Comparison of ENCODE assay signal across 1 cellular context in the genomic region with DNA sequence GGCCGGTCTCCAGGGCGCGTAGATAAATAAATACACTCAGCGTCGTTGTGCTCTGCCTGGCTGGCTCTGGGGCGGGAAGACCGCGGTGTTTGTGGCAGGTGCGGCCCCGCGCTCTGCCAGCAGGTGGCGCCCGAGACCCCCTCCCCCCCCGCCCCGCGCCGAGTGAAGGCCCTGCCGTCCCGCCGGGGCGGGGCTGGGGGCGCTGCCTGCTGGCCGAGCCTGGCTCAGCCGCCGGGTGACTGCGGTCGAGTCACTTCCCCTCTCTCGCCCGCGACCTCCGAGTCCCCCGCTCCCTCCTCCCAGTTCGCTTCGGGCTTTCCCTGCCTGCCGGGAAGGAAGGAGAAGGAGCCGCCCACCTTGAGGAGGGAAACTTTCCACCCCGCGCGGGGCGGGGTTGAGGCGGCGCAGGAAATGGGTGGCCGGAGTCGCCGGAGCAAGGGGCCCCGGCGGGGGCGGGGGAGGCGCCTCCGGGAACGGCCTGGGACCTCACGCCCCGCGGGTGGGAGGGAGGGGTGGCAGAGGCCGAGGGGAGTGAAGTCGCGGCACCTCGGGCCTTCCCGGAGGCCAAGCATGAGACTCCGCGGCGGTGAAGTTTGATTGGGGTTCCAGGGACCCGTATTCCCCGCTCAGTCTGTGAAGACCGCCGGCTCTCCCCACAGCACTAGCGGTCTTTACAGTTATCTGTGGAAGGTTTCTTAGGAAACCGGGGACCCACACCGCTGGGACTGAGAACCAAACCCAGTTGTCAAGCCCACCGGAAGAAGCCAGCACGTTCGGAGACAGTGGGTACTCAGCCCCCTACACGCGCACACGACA.
A peak's percentile ranks its signal among the peaks of the same experiment; 100 is the strongest.
TF ChIP-seq lines count a peak whose summit lies in the region.

No MANE protein-coding gene starts in this region.

TF ChIP-seq in HepG2, 621 proteins besides CTCF, POLR2A, EP300 and RAD21 (continued from another document and continues in another):
- TF ChIP-seq KLF13 (CRISPR knock-in tag; IDR thresholded peaks at IDR 0.05), result no peak
- TF ChIP-seq HMGA1 (CRISPR knock-in tag; conservative IDR thresholded peaks at IDR 0.05), result no peak
- TF ChIP-seq ZNF598 (CRISPR knock-in tag; IDR thresholded peaks at IDR 0.05; ENCODE audit: borderline replicate concordance), result peak; percentile 67; the same call in 1 of the 2 replicates
- no peak for TF ChIP-seq ZNF337 (CRISPR knock-in tag; IDR thresholded peaks at IDR 0.05; ENCODE audit: borderline replicate concordance, low read depth)
- TF ChIP-seq, protein P1, sequence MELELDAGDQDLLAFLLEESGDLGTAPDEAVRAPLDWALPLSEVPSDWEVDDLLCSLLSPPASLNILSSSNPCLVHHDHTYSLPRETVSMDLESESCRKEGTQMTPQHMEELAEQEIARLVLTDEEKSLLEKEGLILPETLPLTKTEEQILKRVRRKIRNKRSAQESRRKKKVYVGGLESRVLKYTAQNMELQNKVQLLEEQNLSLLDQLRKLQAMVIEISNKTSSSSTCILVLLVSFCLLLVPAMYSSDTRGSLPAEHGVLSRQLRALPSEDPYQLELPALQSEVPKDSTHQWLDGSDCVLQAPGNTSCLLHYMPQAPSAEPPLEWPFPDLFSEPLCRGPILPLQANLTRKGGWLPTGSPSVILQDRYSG (CRISPR knock-in tag; IDR thresholded peaks at IDR 0.05), result no peak
- no peak; the same call in 1 of the 2 replicates for TF ChIP-seq ISL2 (CRISPR knock-in tag; IDR thresholded peaks at IDR 0.05)
- TF ChIP-seq, protein P2, sequence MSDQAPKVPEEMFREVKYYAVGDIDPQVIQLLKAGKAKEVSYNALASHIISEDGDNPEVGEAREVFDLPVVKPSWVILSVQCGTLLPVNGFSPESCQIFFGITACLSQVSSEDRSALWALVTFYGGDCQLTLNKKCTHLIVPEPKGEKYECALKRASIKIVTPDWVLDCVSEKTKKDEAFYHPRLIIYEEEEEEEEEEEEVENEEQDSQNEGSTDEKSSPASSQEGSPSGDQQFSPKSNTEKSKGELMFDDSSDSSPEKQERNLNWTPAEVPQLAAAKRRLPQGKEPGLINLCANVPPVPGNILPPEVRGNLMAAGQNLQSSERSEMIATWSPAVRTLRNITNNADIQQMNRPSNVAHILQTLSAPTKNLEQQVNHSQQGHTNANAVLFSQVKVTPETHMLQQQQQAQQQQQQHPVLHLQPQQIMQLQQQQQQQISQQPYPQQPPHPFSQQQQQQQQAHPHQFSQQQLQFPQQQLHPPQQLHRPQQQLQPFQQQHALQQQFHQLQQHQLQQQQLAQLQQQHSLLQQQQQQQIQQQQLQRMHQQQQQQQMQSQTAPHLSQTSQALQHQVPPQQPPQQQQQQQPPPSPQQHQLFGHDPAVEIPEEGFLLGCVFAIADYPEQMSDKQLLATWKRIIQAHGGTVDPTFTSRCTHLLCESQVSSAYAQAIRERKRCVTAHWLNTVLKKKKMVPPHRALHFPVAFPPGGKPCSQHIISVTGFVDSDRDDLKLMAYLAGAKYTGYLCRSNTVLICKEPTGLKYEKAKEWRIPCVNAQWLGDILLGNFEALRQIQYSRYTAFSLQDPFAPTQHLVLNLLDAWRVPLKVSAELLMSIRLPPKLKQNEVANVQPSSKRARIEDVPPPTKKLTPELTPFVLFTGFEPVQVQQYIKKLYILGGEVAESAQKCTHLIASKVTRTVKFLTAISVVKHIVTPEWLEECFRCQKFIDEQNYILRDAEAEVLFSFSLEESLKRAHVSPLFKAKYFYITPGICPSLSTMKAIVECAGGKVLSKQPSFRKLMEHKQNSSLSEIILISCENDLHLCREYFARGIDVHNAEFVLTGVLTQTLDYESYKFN (CRISPR knock-in tag; conservative IDR thresholded peaks at IDR 0.05), result peak; percentile 24; the same call in 1 of the 2 replicates
- no peak for TF ChIP-seq REL (CRISPR knock-in tag; conservative IDR thresholded peaks at IDR 0.05)
- no peak for TF ChIP-seq SP2 (CRISPR knock-in tag; IDR thresholded peaks at IDR 0.05)
- TF ChIP-seq ZFYVE20 (CRISPR knock-in tag; IDR thresholded peaks at IDR 0.05; ENCODE audit: borderline replicate concordance, low read depth), result no peak
- no peak for TF ChIP-seq ZNF780A (CRISPR knock-in tag; IDR thresholded peaks at IDR 0.05)
- TF ChIP-seq, protein P3, sequence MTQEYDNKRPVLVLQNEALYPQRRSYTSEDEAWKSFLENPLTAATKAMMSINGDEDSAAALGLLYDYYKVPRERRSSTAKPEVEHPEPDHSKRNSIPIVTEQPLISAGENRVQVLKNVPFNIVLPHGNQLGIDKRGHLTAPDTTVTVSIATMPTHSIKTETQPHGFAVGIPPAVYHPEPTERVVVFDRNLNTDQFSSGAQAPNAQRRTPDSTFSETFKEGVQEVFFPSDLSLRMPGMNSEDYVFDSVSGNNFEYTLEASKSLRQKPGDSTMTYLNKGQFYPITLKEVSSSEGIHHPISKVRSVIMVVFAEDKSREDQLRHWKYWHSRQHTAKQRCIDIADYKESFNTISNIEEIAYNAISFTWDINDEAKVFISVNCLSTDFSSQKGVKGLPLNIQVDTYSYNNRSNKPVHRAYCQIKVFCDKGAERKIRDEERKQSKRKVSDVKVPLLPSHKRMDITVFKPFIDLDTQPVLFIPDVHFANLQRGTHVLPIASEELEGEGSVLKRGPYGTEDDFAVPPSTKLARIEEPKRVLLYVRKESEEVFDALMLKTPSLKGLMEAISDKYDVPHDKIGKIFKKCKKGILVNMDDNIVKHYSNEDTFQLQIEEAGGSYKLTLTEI (CRISPR knock-in tag; conservative IDR thresholded peaks at IDR 0.05), result no peak
- peak; percentile 24; the same call in 1 of the 2 replicates for TF ChIP-seq MED1 (CRISPR knock-in tag; IDR thresholded peaks at IDR 0.05)
- TF ChIP-seq ZNF558 (CRISPR knock-in tag; IDR thresholded peaks at IDR 0.05; ENCODE audit: borderline replicate concordance), result no peak
- TF ChIP-seq LCORL (IDR thresholded peaks at IDR 0.05), result no peak
- peak; percentile 43; the same call in 1 of the 2 replicates for TF ChIP-seq LCORL (CRISPR knock-in tag; IDR thresholded peaks at IDR 0.05)
- TF ChIP-seq, protein P4, sequence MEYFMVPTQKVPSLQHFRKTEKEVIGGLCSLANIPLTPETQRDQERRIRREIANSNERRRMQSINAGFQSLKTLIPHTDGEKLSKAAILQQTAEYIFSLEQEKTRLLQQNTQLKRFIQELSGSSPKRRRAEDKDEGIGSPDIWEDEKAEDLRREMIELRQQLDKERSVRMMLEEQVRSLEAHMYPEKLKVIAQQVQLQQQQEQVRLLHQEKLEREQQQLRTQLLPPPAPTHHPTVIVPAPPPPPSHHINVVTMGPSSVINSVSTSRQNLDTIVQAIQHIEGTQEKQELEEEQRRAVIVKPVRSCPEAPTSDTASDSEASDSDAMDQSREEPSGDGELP (IDR thresholded peaks at IDR 0.05; ENCODE audit: borderline replicate concordance, low read depth), result no peak; the same call in 1 of the 2 replicates
- TF ChIP-seq ZNF563 (CRISPR knock-in tag; IDR thresholded peaks at IDR 0.05), result no peak
- TF ChIP-seq AGO2 (optimal IDR thresholded peaks at IDR 0.05; ENCODE audit: low read depth, low read length), result peak; percentile 69
- TF ChIP-seq ZNF546 (CRISPR knock-in tag; conservative IDR thresholded peaks at IDR 0.05), result no peak
- TF ChIP-seq, protein P5, sequence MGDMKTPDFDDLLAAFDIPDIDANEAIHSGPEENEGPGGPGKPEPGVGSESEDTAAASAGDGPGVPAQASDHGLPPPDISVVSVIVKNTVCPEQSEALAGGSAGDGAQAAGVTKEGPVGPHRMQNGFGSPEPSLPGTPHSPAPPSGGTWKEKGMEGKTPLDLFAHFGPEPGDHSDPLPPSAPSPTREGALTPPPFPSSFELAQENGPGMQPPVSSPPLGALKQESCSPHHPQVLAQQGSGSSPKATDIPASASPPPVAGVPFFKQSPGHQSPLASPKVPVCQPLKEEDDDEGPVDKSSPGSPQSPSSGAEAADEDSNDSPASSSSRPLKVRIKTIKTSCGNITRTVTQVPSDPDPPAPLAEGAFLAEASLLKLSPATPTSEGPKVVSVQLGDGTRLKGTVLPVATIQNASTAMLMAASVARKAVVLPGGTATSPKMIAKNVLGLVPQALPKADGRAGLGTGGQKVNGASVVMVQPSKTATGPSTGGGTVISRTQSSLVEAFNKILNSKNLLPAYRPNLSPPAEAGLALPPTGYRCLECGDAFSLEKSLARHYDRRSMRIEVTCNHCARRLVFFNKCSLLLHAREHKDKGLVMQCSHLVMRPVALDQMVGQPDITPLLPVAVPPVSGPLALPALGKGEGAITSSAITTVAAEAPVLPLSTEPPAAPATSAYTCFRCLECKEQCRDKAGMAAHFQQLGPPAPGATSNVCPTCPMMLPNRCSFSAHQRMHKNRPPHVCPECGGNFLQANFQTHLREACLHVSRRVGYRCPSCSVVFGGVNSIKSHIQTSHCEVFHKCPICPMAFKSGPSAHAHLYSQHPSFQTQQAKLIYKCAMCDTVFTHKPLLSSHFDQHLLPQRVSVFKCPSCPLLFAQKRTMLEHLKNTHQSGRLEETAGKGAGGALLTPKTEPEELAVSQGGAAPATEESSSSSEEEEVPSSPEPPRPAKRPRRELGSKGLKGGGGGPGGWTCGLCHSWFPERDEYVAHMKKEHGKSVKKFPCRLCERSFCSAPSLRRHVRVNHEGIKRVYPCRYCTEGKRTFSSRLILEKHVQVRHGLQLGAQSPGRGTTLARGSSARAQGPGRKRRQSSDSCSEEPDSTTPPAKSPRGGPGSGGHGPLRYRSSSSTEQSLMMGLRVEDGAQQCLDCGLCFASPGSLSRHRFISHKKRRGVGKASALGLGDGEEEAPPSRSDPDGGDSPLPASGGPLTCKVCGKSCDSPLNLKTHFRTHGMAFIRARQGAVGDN (CRISPR knock-in tag; IDR thresholded peaks at IDR 0.05), result peak; percentile 73
- TF ChIP-seq, protein P6, sequence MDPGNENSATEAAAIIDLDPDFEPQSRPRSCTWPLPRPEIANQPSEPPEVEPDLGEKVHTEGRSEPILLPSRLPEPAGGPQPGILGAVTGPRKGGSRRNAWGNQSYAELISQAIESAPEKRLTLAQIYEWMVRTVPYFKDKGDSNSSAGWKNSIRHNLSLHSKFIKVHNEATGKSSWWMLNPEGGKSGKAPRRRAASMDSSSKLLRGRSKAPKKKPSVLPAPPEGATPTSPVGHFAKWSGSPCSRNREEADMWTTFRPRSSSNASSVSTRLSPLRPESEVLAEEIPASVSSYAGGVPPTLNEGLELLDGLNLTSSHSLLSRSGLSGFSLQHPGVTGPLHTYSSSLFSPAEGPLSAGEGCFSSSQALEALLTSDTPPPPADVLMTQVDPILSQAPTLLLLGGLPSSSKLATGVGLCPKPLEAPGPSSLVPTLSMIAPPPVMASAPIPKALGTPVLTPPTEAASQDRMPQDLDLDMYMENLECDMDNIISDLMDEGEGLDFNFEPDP (CRISPR knock-in tag; conservative IDR thresholded peaks at IDR 0.05), result no peak
- no peak for TF ChIP-seq ZNF720 (CRISPR knock-in tag; IDR thresholded peaks at IDR 0.05)
- TF ChIP-seq SATB2 (CRISPR knock-in tag; IDR thresholded peaks at IDR 0.05), result no peak
- TF ChIP-seq ZNF670 (CRISPR knock-in tag; IDR thresholded peaks at IDR 0.05; ENCODE audit: borderline replicate concordance), result no peak
- no peak for TF ChIP-seq NR1H2 (CRISPR knock-in tag; IDR thresholded peaks at IDR 0.05; ENCODE audit: borderline replicate concordance, low read depth)
- no peak for TF ChIP-seq FOXC1 (CRISPR knock-in tag; IDR thresholded peaks at IDR 0.05; ENCODE audit: borderline replicate concordance)
- TF ChIP-seq ZNF775 (CRISPR knock-in tag; IDR thresholded peaks at IDR 0.05; ENCODE audit: borderline replicate concordance), result no peak
- TF ChIP-seq ZMAT3 (CRISPR knock-in tag; conservative IDR thresholded peaks at IDR 0.05), result no peak; the same call in 1 of the 2 replicates
- TF ChIP-seq JUNB (CRISPR knock-in tag; IDR thresholded peaks at IDR 0.05; ENCODE audit: borderline replicate concordance), result no peak
- TF ChIP-seq ZNF773 (CRISPR knock-in tag; IDR thresholded peaks at IDR 0.05; ENCODE audit: borderline replicate concordance), result no peak
- TF ChIP-seq CBX2 (IDR thresholded peaks at IDR 0.05; ENCODE audit: low read depth, low read length), result no peak
- no peak for TF ChIP-seq CBX2 (CRISPR knock-in tag; IDR thresholded peaks at IDR 0.05; ENCODE audit: low read depth)
- no peak for TF ChIP-seq TP53 (CRISPR knock-in tag; conservative IDR thresholded peaks at IDR 0.05)
- 0 out of 4 replicates have a peak, but pooled peaks of 1 of the 2 experiments have one; percentile 33 for TF ChIP-seq KLF16 (CRISPR knock-in tag; IDR thresholded peaks at IDR 0.05)
- 0 out of 2 replicates have a peak, but pooled peaks have one; percentile 15 for TF ChIP-seq HOXD1 (CRISPR knock-in tag; IDR thresholded peaks at IDR 0.05)
- no peak for TF ChIP-seq PHF5A (CRISPR knock-in tag; IDR thresholded peaks at IDR 0.05; ENCODE audit: low read depth, unreplicated experiment)
- TF ChIP-seq, protein P7, sequence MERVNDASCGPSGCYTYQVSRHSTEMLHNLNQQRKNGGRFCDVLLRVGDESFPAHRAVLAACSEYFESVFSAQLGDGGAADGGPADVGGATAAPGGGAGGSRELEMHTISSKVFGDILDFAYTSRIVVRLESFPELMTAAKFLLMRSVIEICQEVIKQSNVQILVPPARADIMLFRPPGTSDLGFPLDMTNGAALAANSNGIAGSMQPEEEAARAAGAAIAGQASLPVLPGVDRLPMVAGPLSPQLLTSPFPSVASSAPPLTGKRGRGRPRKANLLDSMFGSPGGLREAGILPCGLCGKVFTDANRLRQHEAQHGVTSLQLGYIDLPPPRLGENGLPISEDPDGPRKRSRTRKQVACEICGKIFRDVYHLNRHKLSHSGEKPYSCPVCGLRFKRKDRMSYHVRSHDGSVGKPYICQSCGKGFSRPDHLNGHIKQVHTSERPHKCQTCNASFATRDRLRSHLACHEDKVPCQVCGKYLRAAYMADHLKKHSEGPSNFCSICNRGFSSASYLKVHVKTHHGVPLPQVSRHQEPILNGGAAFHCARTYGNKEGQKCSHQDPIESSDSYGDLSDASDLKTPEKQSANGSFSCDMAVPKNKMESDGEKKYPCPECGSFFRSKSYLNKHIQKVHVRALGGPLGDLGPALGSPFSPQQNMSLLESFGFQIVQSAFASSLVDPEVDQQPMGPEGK (CRISPR knock-in tag; IDR thresholded peaks at IDR 0.05), result peak; percentile 77
- TF ChIP-seq ATF7-NPFF (CRISPR knock-in tag; IDR thresholded peaks at IDR 0.05; ENCODE audit: low read depth), result peak; percentile 60; the same call in 1 of the 2 replicates
- TF ChIP-seq PAX8 (CRISPR knock-in tag; IDR thresholded peaks at IDR 0.05; ENCODE audit: borderline replicate concordance), result no peak
- TF ChIP-seq, protein P8, sequence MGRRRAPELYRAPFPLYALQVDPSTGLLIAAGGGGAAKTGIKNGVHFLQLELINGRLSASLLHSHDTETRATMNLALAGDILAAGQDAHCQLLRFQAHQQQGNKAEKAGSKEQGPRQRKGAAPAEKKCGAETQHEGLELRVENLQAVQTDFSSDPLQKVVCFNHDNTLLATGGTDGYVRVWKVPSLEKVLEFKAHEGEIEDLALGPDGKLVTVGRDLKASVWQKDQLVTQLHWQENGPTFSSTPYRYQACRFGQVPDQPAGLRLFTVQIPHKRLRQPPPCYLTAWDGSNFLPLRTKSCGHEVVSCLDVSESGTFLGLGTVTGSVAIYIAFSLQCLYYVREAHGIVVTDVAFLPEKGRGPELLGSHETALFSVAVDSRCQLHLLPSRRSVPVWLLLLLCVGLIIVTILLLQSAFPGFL (CRISPR knock-in tag; IDR thresholded peaks at IDR 0.05), result no peak
- peak; percentile 55; the same call in 1 of the 2 replicates for TF ChIP-seq SALL2 (CRISPR knock-in tag; IDR thresholded peaks at IDR 0.05)
- TF ChIP-seq ZNF788 (CRISPR knock-in tag; IDR thresholded peaks at IDR 0.05; ENCODE audit: borderline replicate concordance), result no peak; the same call in 1 of the 2 replicates
- no peak for TF ChIP-seq ZNF292 (CRISPR knock-in tag; IDR thresholded peaks at IDR 0.05; ENCODE audit: borderline replicate concordance, low read depth)
- TF ChIP-seq TAF15 (IDR thresholded peaks at IDR 0.05; ENCODE audit: low read depth, low read length, poor library complexity, severe bottlenecking), result no peak
- no peak for TF ChIP-seq PCBP1 (IDR thresholded peaks at IDR 0.05; ENCODE audit: borderline replicate concordance, low read depth, low read length)
- TF ChIP-seq KDM5A (IDR thresholded peaks at IDR 0.05; ENCODE audit: borderline replicate concordance, low read length), result no peak
- no peak for TF ChIP-seq DPF2 (CRISPR knock-in tag; IDR thresholded peaks at IDR 0.05; ENCODE audit: borderline replicate concordance, low read depth)
- TF ChIP-seq EEA1 (CRISPR knock-in tag; IDR thresholded peaks at IDR 0.05; ENCODE audit: borderline replicate concordance), result no peak
